ENCODE assay signal across 13 cellular contexts in genomic region chr10:116038259-116038658, GRCh38.
DNase-seq lines count a peak whose midpoint lies in the region; ATAC-seq, FAIRE-seq and TF ChIP-seq lines count a peak whose summit lies in the region.
"Had no signal": no experiment of that assay in that cellular context is flagged by ENCODE, and none has a peak within 500 bp of the region (broad histone marks: within the 10 kb centered on the region; RNA-seq: fewer than 3 reads in every experiment).

No MANE protein-coding gene starts in this region.

- TF ChIP-seq CTCF in NB4 (IDR thresholded peaks at IDR 0.05; ENCODE audit: low read depth, low read length) (no peak), fibroblast of pulmonary artery (IDR thresholded peaks at IDR 0.05; ENCODE audit: low read length, missing control alignments) (no peak), pancreas (IDR thresholded peaks at IDR 0.05) (no peak)

- no peaks in the 10 kb centered on the region for H3K36me3 ChIP-seq in pancreas
- H3K36me3 ChIP-seq: neutrophil had no signal

- 38 to 40% methylated on average over 3 of the region's 3 CpGs for WGBS in pancreas, 2 donors

- ATAC-seq in pancreas = peak in 3 of 4 donors; percentile 60 to 83 (median 79)
- ATAC-seq in HG03196 (IDR thresholded peaks at IDR 0.05; ENCODE audit: unreplicated experiment) = no peak

- intact Hi-C loops in pancreas (cut with DNase I) = no loop called here

- H3K4me3 ChIP-seq in NB4 (ENCODE audit: low read depth, low read length) = no peak overlapping the region
- H3K4me3 ChIP-seq in fibroblast of pulmonary artery (replicated peaks; ENCODE audit: low read depth, low read length) = no peak overlapping the region
- H3K4me3 ChIP-seq in pancreas = no peak overlapping the region

- FAIRE-seq in pancreas (lab: Jason Lieb, UNC) = no peak
- FAIRE-seq: H54 had no signal

- H3K4me1 ChIP-seq in pancreas = no peaks in the 10 kb centered on the region

- H3K27ac ChIP-seq in pancreas = peak overlapping the region in 1 of 4 donors; percentile 5
- H3K27ac ChIP-seq: neutrophil had no signal

- H3K9me3 ChIP-seq in pancreas = no peaks in the 10 kb centered on the region
- H3K9me3 ChIP-seq: neutrophil had no signal

- no peak for TF ChIP-seq POLR2A in NB4 (IDR thresholded peaks at IDR 0.05; ENCODE audit: extremely low read depth, insufficient read length)

- H3K27me3 ChIP-seq in pancreas = no peaks in the 10 kb centered on the region
- H3K27me3 ChIP-seq: neutrophil had no signal

- peak; percentile 27 for DNase-seq in AG08396 (ENCODE audit: low spot score)
- peak; percentile 27 for DNase-seq in NB4 (ENCODE audit: low read depth)
- DNase-seq in fibroblast of pulmonary artery (ENCODE audit: low read depth) = peak; percentile 36
- DNase-seq in pancreas = peak in 3 of 6 donors; percentile 24 to 59 (median 40)
- no peak for DNase-seq in medulla oblongata (ENCODE audit: extremely low spot score)
- DNase-seq in NCI-H146 treated with DMSO at 0.1 percent for 48 hours (lab: John Stamatoyannopoulos, UW; ENCODE audit: unreplicated experiment) = no peak
- DNase-seq in hepatic stellate cell (ENCODE audit: low spot score) = no peak
- DNase-seq: activated T-cell treated with anti-CD3 and anti-CD28 coated beads, Interleukin-2, amount 50 U/mL, for 1 hour; hippocampal formation; NCI-H1092 treated with DMSO at 0.1 percent for 48 hours had no signal

Comparison
In these comparisons a context has a peak if more than half of its experiments do, and no peak if none do; other contexts are left out.
1. DNase-seq: peak in AG08396 (single experiment), NB4 (single experiment) and fibroblast of pulmonary artery (single experiment); none in medulla oblongata (single experiment), NCI-H146 treated with DMSO at 0.1 percent for 48 hours (single experiment) and hepatic stellate cell (single experiment).